ENCODE assay signal across 9 cellular contexts in the genomic region with DNA sequence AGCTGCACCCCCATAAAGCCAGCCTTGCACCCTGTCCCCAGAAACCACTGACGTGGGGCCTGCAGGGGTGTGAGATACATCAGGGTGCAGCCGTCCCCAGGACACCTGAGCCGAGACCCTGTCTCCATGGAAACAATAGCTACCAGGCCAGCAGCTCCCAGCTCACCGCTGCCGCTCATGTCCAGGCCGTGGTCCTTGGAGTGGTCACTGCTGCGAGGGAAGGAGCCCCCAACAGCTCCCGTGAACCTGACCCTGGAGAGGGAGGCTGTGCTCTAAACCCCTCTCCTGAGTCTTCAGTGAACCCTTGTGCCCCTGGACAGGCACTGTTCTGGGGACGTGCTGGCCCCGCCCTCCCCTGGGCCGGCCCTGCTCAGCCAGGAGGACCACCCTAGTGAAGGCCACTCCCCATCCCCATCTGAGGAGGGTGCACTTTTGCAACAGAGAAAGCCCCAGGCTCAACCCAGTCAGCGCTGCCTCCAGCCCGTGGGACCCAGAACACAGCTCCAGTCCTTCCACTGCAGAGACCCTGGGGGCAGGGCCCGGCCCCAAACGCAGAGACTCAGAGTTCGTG. TPM values are rescaled to one million over a fixed set of nuclear protein-coding genes. Genes with fewer than 3 reads are reported as not detected.
A peak's percentile ranks its signal among the peaks of the same experiment; 100 is the strongest.
DNase-seq lines count a peak whose midpoint lies in the region; ATAC-seq and TF ChIP-seq lines count a peak whose summit lies in the region.
"Had no signal": no experiment of that assay in that cellular context is flagged by ENCODE, and none has a peak within 500 bp of the region (broad histone marks: within the 10 kb centered on the region; RNA-seq: fewer than 3 reads in every experiment).

No MANE protein-coding gene starts in this region.

- DNase-seq in activated T-cell treated with anti-CD3 and anti-CD28 coated beads, Interleukin-2, amount 50 U/mL, for 24 hours = peak; percentile 16
- no peak for DNase-seq in activated T-cell treated with anti-CD3 and anti-CD28 coated beads, Interleukin-2, amount 50 U/mL, for 48 hours
- DNase-seq in cardiac muscle cell (ENCODE audit: low read depth in 1 of 2, low spot score in 1 of 2) (peak in 1 of 2 donors; percentile 73), ureter (ENCODE audit: low spot score) (peak; percentile 53), DMS153 (lab: John Stamatoyannopoulos, UW) (no peak), NCI-H524 treated with DMSO at 0.1 percent for 48 hours (lab: John Stamatoyannopoulos, UW) (no peak)

- H3K36me3 Mint-ChIP-seq in activated T-cell treated with anti-CD3 and anti-CD28 coated beads, Interleukin-2, amount 50 U/mL, for 24 hours (ENCODE audit: low read depth) = no peaks in the 10 kb centered on the region
- H3K36me3 Mint-ChIP-seq in nephron (ENCODE audit: low read depth) = no peaks in the 10 kb centered on the region
- H3K36me3 Mint-ChIP-seq in stimulated activated memory B cell treated with anti-CD40 and anti-IgM and Interleukin-4, amounts not matched to agents 10 μg/mL and 1 μg/mL and 100 μg/mL, for 72 hours = no peaks in the 10 kb centered on the region

- ATAC-seq in stimulated activated memory B cell treated with anti-CD40 and anti-IgM and Interleukin-4, amounts not matched to agents 10 μg/mL and 1 μg/mL and 100 μg/mL, for 72 hours = no peak

- no peak overlapping the region for H3K27ac Mint-ChIP-seq in activated T-cell treated with anti-CD3 and anti-CD28 coated beads, Interleukin-2, amount 50 U/mL, for 24 hours
- H3K27ac Mint-ChIP-seq in nephron = peak overlapping the region; percentile 85 to 96 (median 89)
- no peak overlapping the region for H3K27ac Mint-ChIP-seq in stimulated activated memory B cell treated with anti-CD40 and anti-IgM and Interleukin-4, amounts not matched to agents 10 μg/mL and 1 μg/mL and 100 μg/mL, for 72 hours

- peaks cover 13% of the 10 kb centered on the region for H3K27me3 Mint-ChIP-seq in activated T-cell treated with anti-CD3 and anti-CD28 coated beads, Interleukin-2, amount 50 U/mL, for 24 hours
- H3K27me3 Mint-ChIP-seq in nephron (ENCODE audit: low read depth) = no peaks in the 10 kb centered on the region
- peaks cover 42% of the 10 kb centered on the region for H3K27me3 Mint-ChIP-seq in stimulated activated memory B cell treated with anti-CD40 and anti-IgM and Interleukin-4, amounts not matched to agents 10 μg/mL and 1 μg/mL and 100 μg/mL, for 72 hours

- H3K9me3 ChIP-seq in cardiac muscle cell (ENCODE audit: low read depth) = no peaks in the 10 kb centered on the region

- no peak overlapping the region for H3K4me3 Mint-ChIP-seq in activated T-cell treated with anti-CD3 and anti-CD28 coated beads, Interleukin-2, amount 50 U/mL, for 24 hours
- H3K4me3 Mint-ChIP-seq in nephron = peak overlapping the region; percentile 48 to 75 (median 66)
- no peak overlapping the region for H3K4me3 Mint-ChIP-seq in stimulated activated memory B cell treated with anti-CD40 and anti-IgM and Interleukin-4, amounts not matched to agents 10 μg/mL and 1 μg/mL and 100 μg/mL, for 72 hours

- TF ChIP-seq CTCF in cardiac muscle cell (IDR thresholded peaks at IDR 0.05; ENCODE audit: low read depth, low read length) = no peak
- TF ChIP-seq CTCF in nephron (IDR thresholded peaks at IDR 0.05; ENCODE audit: unreplicated experiment in 3 of 3) = no peak

- H3K36me3 ChIP-seq in cardiac muscle cell = no peaks in the 10 kb centered on the region

- H3K4me1 ChIP-seq in cardiac muscle cell (ENCODE audit: low read depth) = peaks cover 63% of the 10 kb centered on the region

- peak overlapping the region; percentile 29 for H3K4me3 ChIP-seq in cardiac muscle cell

- H3K9me3 Mint-ChIP-seq in activated T-cell treated with anti-CD3 and anti-CD28 coated beads, Interleukin-2, amount 50 U/mL, for 24 hours = no peaks in the 10 kb centered on the region
- H3K9me3 Mint-ChIP-seq in nephron = no peaks in the 10 kb centered on the region
- peaks cover under 1% of the 10 kb centered on the region for H3K9me3 Mint-ChIP-seq in stimulated activated memory B cell treated with anti-CD40 and anti-IgM and Interleukin-4, amounts not matched to agents 10 μg/mL and 1 μg/mL and 100 μg/mL, for 72 hours

- H3K27ac ChIP-seq in cardiac muscle cell = peak overlapping the region; percentile 100
- H3K27ac ChIP-seq: foreskin keratinocyte had no signal

- H3K4me1 Mint-ChIP-seq in activated T-cell treated with anti-CD3 and anti-CD28 coated beads, Interleukin-2, amount 50 U/mL, for 24 hours (ENCODE audit: low read depth) = no peaks in the 10 kb centered on the region
- H3K4me1 Mint-ChIP-seq in nephron = peaks cover 49% of the 10 kb centered on the region
- peaks cover 13% of the 10 kb centered on the region for H3K4me1 Mint-ChIP-seq in stimulated activated memory B cell treated with anti-CD40 and anti-IgM and Interleukin-4, amounts not matched to agents 10 μg/mL and 1 μg/mL and 100 μg/mL, for 72 hours

- no peaks in the 10 kb centered on the region for H3K27me3 ChIP-seq in cardiac muscle cell

RNA-seq across cellular contexts. Expression of a gene that starts 19.6 kb away (rescaled TPM):
- total RNA-seq in cardiac muscle cell (83.6 and 87.0 TPM in 2 replicates), ureter (63.5 TPM)
- polyA plus RNA-seq in cardiac muscle cell = 90.4 and 97.2 TPM in 2 replicates

Comparison
In these comparisons a context has a peak if more than half of its experiments do, and no peak if none do; other contexts are left out.
1. DNase-seq: peak in activated T-cell treated with anti-CD3 and anti-CD28 coated beads, Interleukin-2, amount 50 U/mL, for 24 hours (single experiment) and ureter (single experiment); none in activated T-cell treated with anti-CD3 and anti-CD28 coated beads, Interleukin-2, amount 50 U/mL, for 48 hours (0 of 2), DMS153 (single experiment) and NCI-H524 treated with DMSO at 0.1 percent for 48 hours (single experiment).
2. H3K27ac Mint-ChIP-seq: peak in nephron (3 of 3); none in activated T-cell treated with anti-CD3 and anti-CD28 coated beads, Interleukin-2, amount 50 U/mL, for 24 hours (single experiment) and stimulated activated memory B cell treated with anti-CD40 and anti-IgM and Interleukin-4, amounts not matched to agents 10 μg/mL and 1 μg/mL and 100 μg/mL, for 72 hours (single experiment).
3. H3K4me3 Mint-ChIP-seq: peak in nephron (3 of 3); none in activated T-cell treated with anti-CD3 and anti-CD28 coated beads, Interleukin-2, amount 50 U/mL, for 24 hours (single experiment) and stimulated activated memory B cell treated with anti-CD40 and anti-IgM and Interleukin-4, amounts not matched to agents 10 μg/mL and 1 μg/mL and 100 μg/mL, for 72 hours (single experiment).